Comparison of ENCODE assay signal across 8 cellular contexts in the genomic region with DNA sequence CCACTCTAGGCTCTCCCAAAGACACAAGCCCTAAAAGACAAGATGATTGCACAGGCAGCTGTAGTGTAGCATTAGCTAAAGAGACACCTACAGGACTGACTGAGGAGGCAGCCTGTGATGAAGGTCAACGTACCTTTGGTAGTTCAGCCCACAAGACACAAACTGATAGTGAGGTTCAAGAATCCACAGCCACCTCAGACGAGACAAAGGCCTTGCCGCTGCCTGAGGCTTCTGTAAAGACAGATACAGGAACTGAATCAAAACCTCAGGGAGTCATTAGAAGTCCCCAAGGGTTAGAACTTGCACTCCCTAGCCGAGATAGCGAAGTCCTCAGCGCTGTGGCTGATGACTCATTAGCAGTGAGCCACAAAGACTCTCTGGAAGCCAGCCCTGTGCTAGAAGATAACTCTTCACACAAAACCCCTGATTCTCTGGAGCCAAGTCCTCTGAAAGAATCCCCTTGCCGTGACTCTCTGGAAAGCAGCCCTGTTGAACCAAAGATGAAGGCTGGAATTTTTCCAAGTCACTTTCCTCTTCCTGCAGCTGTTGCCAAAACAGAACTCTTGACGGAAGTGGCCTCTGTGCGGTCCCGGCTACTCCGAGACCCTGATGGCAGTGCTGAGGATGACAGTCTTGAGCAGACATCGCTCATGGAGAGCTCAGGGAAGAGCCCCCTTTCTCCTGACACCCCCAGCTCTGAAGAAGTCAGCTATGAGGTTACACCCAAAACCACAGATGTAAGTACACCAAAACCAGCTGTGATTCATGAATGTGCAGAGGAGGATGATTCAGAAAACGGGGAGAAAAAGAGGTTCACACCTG.
DNase-seq lines count a peak whose midpoint lies in the region; ATAC-seq and TF ChIP-seq lines count a peak whose summit lies in the region.

No MANE protein-coding gene starts in this region.

- no peaks in the 10 kb centered on the region for H3K4me1 ChIP-seq in thoracic aorta (ENCODE audit: control insufficient read depth in 1 of 2, low read depth in 2 of 2)

- peaks cover 4 to 12% (median 11%) of the 10 kb centered on the region in 3 donors for H3K4me1 Mint-ChIP-seq in naive B cell

- H3K9me3 Mint-ChIP-seq in naive B cell: peaks cover 0 to 4% (median 2%) of the 10 kb centered on the region in 7 donors

- H3K27me3 ChIP-seq in brain microvascular endothelial cell (replicated peaks): peaks cover 4% of the 10 kb centered on the region
- no peaks in the 10 kb centered on the region for H3K27me3 ChIP-seq in thoracic aorta (replicated peaks; ENCODE audit: insufficient read depth)

- peak; percentile 95 for DNase-seq in COLO829 (ENCODE audit: low spot score)
- peak; percentile 43 for DNase-seq in UCSD-AML1 (lab: John Stamatoyannopoulos, UW; ENCODE audit: unreplicated experiment)
- peak; percentile 94 for DNase-seq in brain microvascular endothelial cell
- peak; percentile 19 for DNase-seq in naive B cell
- no peak for DNase-seq in thoracic aorta (ENCODE audit: low spot score)
- no peak for DNase-seq in cerebellar nuclear complex (lab: John Stamatoyannopoulos, UW)

- ATAC-seq in GM21360 (IDR thresholded peaks at IDR 0.05; ENCODE audit: unreplicated experiment) (peak; percentile 96), HG03575 (IDR thresholded peaks at IDR 0.05; ENCODE audit: extremely low read depth, insufficient number of reproducible peaks, low FRiP score, unreplicated experiment) (peak; percentile 96), naive B cell (ENCODE audit: low read depth in 2 of 2) (peak; percentile 88 to 95), thoracic aorta (ENCODE audit: insufficient number of reproducible peaks, low FRiP score, low read depth) (no peak)

- H3K9me3 ChIP-seq in thoracic aorta: no peaks in the 10 kb centered on the region

- H3K27ac ChIP-seq in brain microvascular endothelial cell (peak overlapping the region; percentile 36), thoracic aorta (no peak overlapping the region)

- H3K36me3 ChIP-seq in brain microvascular endothelial cell (replicated peaks) (no peaks in the 10 kb centered on the region), thoracic aorta (no peaks in the 10 kb centered on the region)

- TF ChIP-seq CTCF in brain microvascular endothelial cell (IDR thresholded peaks at IDR 0.05; ENCODE audit: low read depth, low read length, missing control alignments): peak; percentile 46
- TF ChIP-seq CTCF in thoracic aorta (IDR thresholded peaks at IDR 0.05): no peak

- H3K27ac Mint-ChIP-seq in naive B cell: peak overlapping the region in 1 of 6 donors; percentile 54

- in situ Hi-C loops in brain microvascular endothelial cell (cut with HindIII; ENCODE audit: low pct_ligation_motif_present, low sequenced_read_pairs): no loop called here

- H3K36me3 Mint-ChIP-seq in naive B cell: peaks cover 0 to 12% of the 10 kb centered on the region in 2 donors

- H3K4me3 ChIP-seq in brain microvascular endothelial cell (ENCODE audit: low read depth, low read length): peak overlapping the region; percentile 9
- peak overlapping the region; percentile 7 for H3K4me3 ChIP-seq in thoracic aorta

- H3K27me3 Mint-ChIP-seq in naive B cell: peaks cover 43 to 75% (median 58%) of the 10 kb centered on the region in 3 donors

- H3K4me3 Mint-ChIP-seq in naive B cell: peak overlapping the region in 2 of 8 donors; percentile 32 to 39

Comparison
In these comparisons a context has a peak if more than half of its experiments do, and no peak if none do; other contexts are left out.
1. DNase-seq: peak in COLO829 (single experiment), UCSD-AML1 (single experiment), brain microvascular endothelial cell (single experiment) and naive B cell (single experiment); none in thoracic aorta (single experiment) and cerebellar nuclear complex (0 of 2).